Comparison of ENCODE assay signal across 8 cellular contexts in genomic region chr2:1324884-1325283, GRCh38.
"Had no signal": no experiment of that assay in that cellular context is flagged by ENCODE, and none has a peak within 500 bp of the region (broad histone marks: within the 10 kb centered on the region; RNA-seq: fewer than 3 reads in every experiment).

No MANE protein-coding gene starts in this region.

- H3K27ac ChIP-seq: HL-60 had no signal

- FAIRE-seq: HepG2, HTR-8/SVneo, K562 had no signal

- H3K36me3 Mint-ChIP-seq: IgD-negative memory B cell had no signal

- H3K27me3 Mint-ChIP-seq: IgD-negative memory B cell had no signal

- H3K27ac Mint-ChIP-seq: IgD-negative memory B cell had no signal

- H3K4me3 ChIP-seq: K562 had no signal

- DNase-seq: IMR-90, KBM-7, KG1 had no signal

- H3K4me3 Mint-ChIP-seq: IgD-negative memory B cell had no signal

- ATAC-seq: HepG2, K562 had no signal

- H3K4me1 Mint-ChIP-seq: IgD-negative memory B cell had no signal
